Comparison of ENCODE assay signal across 8 cellular contexts in genomic region chr2:61536086-61536722, GRCh38. TPM values are rescaled to one million over a fixed set of nuclear protein-coding genes. Genes with fewer than 3 reads are reported as not detected.
A peak's percentile ranks its signal among the peaks of the same experiment; 100 is the strongest.
DNase-seq lines count a peak whose midpoint lies in the region; ATAC-seq and TF ChIP-seq lines count a peak whose summit lies in the region.

No MANE protein-coding gene starts in this region.

- H3K27me3 Mint-ChIP-seq in activated CD4-positive, alpha-beta T cell treated with anti-CD3 and anti-CD28 coated beads for 36 hours: no peaks in the 10 kb centered on the region

- H3K27ac ChIP-seq in caudate nucleus (ENCODE audit: low read depth, low read length): peak overlapping the region; percentile 100
- peak overlapping the region; percentile 96 for H3K27ac ChIP-seq in lower lobe of right lung
- H3K27ac ChIP-seq in urinary bladder (ENCODE audit: low read depth): no peak overlapping the region

- peaks cover 11% of the 10 kb centered on the region for H3K36me3 ChIP-seq in NT2/D1 (ENCODE audit: insufficient read depth, insufficient read length, low read length)
- H3K36me3 ChIP-seq in lower lobe of right lung: no peaks in the 10 kb centered on the region
- H3K36me3 ChIP-seq in urinary bladder (ENCODE audit: insufficient read depth): no peaks in the 10 kb centered on the region

- H3K9me3 Mint-ChIP-seq in activated CD4-positive, alpha-beta T cell treated with anti-CD3 and anti-CD28 coated beads for 36 hours (ENCODE audit: low read depth): no peaks in the 10 kb centered on the region

- H3K9me3 ChIP-seq in NT2/D1 (ENCODE audit: insufficient read depth, low read length) (no peaks in the 10 kb centered on the region), lower lobe of right lung (no peaks in the 10 kb centered on the region)

- no peak for ATAC-seq in activated CD4-positive, alpha-beta T cell treated with anti-CD3 and anti-CD28 coated beads for 36 hours
- ATAC-seq in lower lobe of right lung (no peak), HG02981 (IDR thresholded peaks at IDR 0.05; ENCODE audit: unreplicated experiment) (no peak)

- no peaks in the 10 kb centered on the region for H3K27me3 ChIP-seq in NT2/D1 (ENCODE audit: insufficient read depth, insufficient read length)
- H3K27me3 ChIP-seq in lower lobe of right lung (ENCODE audit: low read depth): no peaks in the 10 kb centered on the region

- POLR2A ChIA-PET in activated CD4-positive, alpha-beta T cell treated with anti-CD3 and anti-CD28 coated beads for 36 hours (lab: Charles Lee): interaction anchor here (1.2 kb wide), 1 partner anchor 9 kb away, joined by 3 read pairs; no protein-coding TSS in a partner anchor

- H3K4me1 ChIP-seq in NT2/D1 (ENCODE audit: insufficient read depth, insufficient read length): no peaks in the 10 kb centered on the region
- peaks cover 35% of the 10 kb centered on the region for H3K4me1 ChIP-seq in lower lobe of right lung
- no peaks in the 10 kb centered on the region for H3K4me1 ChIP-seq in urinary bladder (ENCODE audit: insufficient read depth)

- peaks cover 29% of the 10 kb centered on the region for H3K36me3 Mint-ChIP-seq in activated CD4-positive, alpha-beta T cell treated with anti-CD3 and anti-CD28 coated beads for 36 hours (ENCODE audit: low read depth)

- peak overlapping the region; percentile 95 for H3K4me3 Mint-ChIP-seq in activated CD4-positive, alpha-beta T cell treated with anti-CD3 and anti-CD28 coated beads for 36 hours

- intact Hi-C loops in activated CD4-positive, alpha-beta T cell treated with anti-CD3 and anti-CD28 coated beads for 36 hours (cut with DNase I, micrococcal nuclease): loop anchor here (1.0 to 10.0 kb wide), 7 partner anchors 65 to 981 kb away; partner anchors contain the start of genes BCL11A (in 1 of the 2), CCT4 (in 1 of the 2), COMMD1 (in 1 of the 2) and PAPOLG (in 1 of the 2)
- intact Hi-C loops in lower lobe of right lung (cut with DNase I): no loop called here

- CTCF ChIA-PET in activated CD4-positive, alpha-beta T cell treated with anti-CD3 and anti-CD28 coated beads for 36 hours (lab: Charles Lee): no interaction called here

- DNase-seq in activated CD4-positive, alpha-beta T cell treated with anti-CD3 and anti-CD28 coated beads for 36 hours: peak; percentile 30
- no peak for DNase-seq in activated CD4-positive, alpha-beta T cell treated with anti-CD3 and anti-CD28 coated beads for 1 hour
- no peak for DNase-seq in NT2/D1 (ENCODE audit: low read depth, low spot score)
- DNase-seq in caudate nucleus (lab: John Stamatoyannopoulos, UW): peak in 5 of 61 donors; percentile 38 to 86 (median 75)
- no peak for DNase-seq in lower lobe of right lung
- no peak for DNase-seq in cerebellum (ENCODE audit: low spot score)

- WGBS in urinary bladder: under 1% methylated on average over 20 of the region's 20 CpGs

- TF ChIP-seq CTCF in lower lobe of right lung (IDR thresholded peaks at IDR 0.05): no peak

- peaks cover 36% of the 10 kb centered on the region for H3K4me1 Mint-ChIP-seq in activated CD4-positive, alpha-beta T cell treated with anti-CD3 and anti-CD28 coated beads for 36 hours

- peak overlapping the region; percentile 79 for H3K9ac ChIP-seq in NT2/D1 (ENCODE audit: insufficient read length, low read depth)

- H3K27ac Mint-ChIP-seq in activated CD4-positive, alpha-beta T cell treated with anti-CD3 and anti-CD28 coated beads for 36 hours: peak overlapping the region; percentile 98

- H3K4me3 ChIP-seq in NT2/D1 (ENCODE audit: insufficient read length, low read depth) (peak overlapping the region; percentile 80), lower lobe of right lung (peak overlapping the region; percentile 69), urinary bladder (ENCODE audit: low read depth, low read length) (peak overlapping the region; percentile 94)

RNA-seq across cellular contexts. Expression of gene XPO1, which starts 2.0 kb away (rescaled TPM):
- total RNA-seq in activated CD4-positive, alpha-beta T cell treated with anti-CD3 and anti-CD28 coated beads for 36 hours: 100 to 1,000 TPM; 187 to 214 TPM
- total RNA-seq in lower lobe of right lung: 111 TPM
- 550 TPM for total RNA-seq in urinary bladder
- polyA plus RNA-seq in urinary bladder: 67.0 TPM
- total RNA-seq in cerebellum: 490 TPM
